In genomic region chr5:176724472-176724871, GRCh38 we compare ENCODE assay signal across 21 cellular contexts.
DNase-seq lines count a peak whose midpoint lies in the region; ATAC-seq and TF ChIP-seq lines count a peak whose summit lies in the region.
"Had no signal": no experiment of that assay in that cellular context is flagged by ENCODE, and none has a peak within 500 bp of the region (broad histone marks: within the 10 kb centered on the region; RNA-seq: fewer than 3 reads in every experiment).

No MANE protein-coding gene starts in this region.

- H3K27me3 ChIP-seq in heart right ventricle = peaks cover 0 to 85% (median 60%) of the 10 kb centered on the region in 7 donors

- H3K4me3 Mint-ChIP-seq in type B pancreatic cell = peak overlapping the region; percentile 2
- H3K4me3 Mint-ChIP-seq: activated CD4-positive, alpha-beta T cell treated with anti-CD3 and anti-CD28 coated beads, Interleukin-2, amount 10 ng/mL, durations not matched to agents 7 days and 5 days; activated naive CD4-positive, alpha-beta T cell treated with anti-CD3 and anti-CD28 coated beads, Interleukin-2, amount 50 U/mL, for 24 hours; activated T-helper 1 cell treated with anti-CD3 and anti-CD28 coated beads, Interleukin-12 subunit alpha, Interleukin-12 subunit beta, Interleukin-2, Interleukin-4 antibody, amounts not matched to agents 30 ng/mL and 10 ng/mL and 1 ng/mL, durations not matched to agents 14 hours and 24 hours and 36 hours; IgD-negative memory B cell; neural crest cell; T-cell had no signal

- H3K36me3 ChIP-seq in heart right ventricle = no peaks in the 10 kb centered on the region
- H3K36me3 ChIP-seq: left ventricle myocardium inferior, MG63 had no signal

- peaks cover 32% of the 10 kb centered on the region for H3K4me1 Mint-ChIP-seq in type B pancreatic cell (ENCODE audit: unreplicated experiment)

- H3K27ac Mint-ChIP-seq in type B pancreatic cell = no peak overlapping the region
- H3K27ac Mint-ChIP-seq: activated CD4-positive, alpha-beta T cell treated with anti-CD3 and anti-CD28 coated beads, Interleukin-2, amount 10 ng/mL, durations not matched to agents 7 days and 5 days; activated naive CD4-positive, alpha-beta T cell treated with anti-CD3 and anti-CD28 coated beads, Interleukin-2, amount 50 U/mL, for 24 hours; activated T-helper 1 cell treated with anti-CD3 and anti-CD28 coated beads, Interleukin-12 subunit alpha, Interleukin-12 subunit beta, Interleukin-2, Interleukin-4 antibody, amounts not matched to agents 30 ng/mL and 10 ng/mL and 1 ng/mL, durations not matched to agents 14 hours and 24 hours and 36 hours; IgD-negative memory B cell; T-cell had no signal

- intact Hi-C loops in Right ventricle myocardium inferior (cut with DNase I) (no loop called here), heart right ventricle (cut with DNase I) (no loop called here)

- ATAC-seq in Right ventricle myocardium inferior (no peak), heart right ventricle (no peak), HG03108 (IDR thresholded peaks at IDR 0.05; ENCODE audit: unreplicated experiment) (no peak)
- ATAC-seq: Panc1, T-cell had no signal

- 46 to 57% methylated on average over 8 of the region's 8 CpGs for WGBS in heart right ventricle, 2 donors

- no peak overlapping the region for H3K4me3 ChIP-seq in heart right ventricle
- H3K4me3 ChIP-seq: left ventricle myocardium inferior, MG63 had no signal

- peaks cover 23% of the 10 kb centered on the region for H3K27me3 Mint-ChIP-seq in type B pancreatic cell

- H3K9me3 Mint-ChIP-seq in type B pancreatic cell = no peaks in the 10 kb centered on the region
- H3K9me3 Mint-ChIP-seq: activated CD4-positive, alpha-beta T cell treated with anti-CD3 and anti-CD28 coated beads, Interleukin-2, amount 10 ng/mL, durations not matched to agents 7 days and 5 days; activated naive CD4-positive, alpha-beta T cell treated with anti-CD3 and anti-CD28 coated beads, Interleukin-2, amount 50 U/mL, for 24 hours; activated T-helper 1 cell treated with anti-CD3 and anti-CD28 coated beads, Interleukin-12 subunit alpha, Interleukin-12 subunit beta, Interleukin-2, Interleukin-4 antibody, amounts not matched to agents 30 ng/mL and 10 ng/mL and 1 ng/mL, durations not matched to agents 14 hours and 24 hours and 36 hours; neural crest cell; T-cell had no signal

- H3K9me3 ChIP-seq in heart right ventricle = no peaks in the 10 kb centered on the region
- H3K9me3 ChIP-seq: left ventricle myocardium inferior, MG63 had no signal

- H3K36me3 Mint-ChIP-seq in type B pancreatic cell = no peaks in the 10 kb centered on the region
- H3K36me3 Mint-ChIP-seq: activated naive CD4-positive, alpha-beta T cell treated with anti-CD3 and anti-CD28 coated beads, Interleukin-2, amount 50 U/mL, for 24 hours; IgD-negative memory B cell; T-cell had no signal

- H3K4me1 ChIP-seq in heart right ventricle = no peaks in the 10 kb centered on the region
- H3K4me1 ChIP-seq: left ventricle myocardium inferior had no signal

- peak; percentile 17 for DNase-seq in Right ventricle myocardium inferior (ENCODE audit: missing footprints)
- no peak for DNase-seq in heart right ventricle
- DNase-seq in NCI-H2081 (lab: John Stamatoyannopoulos, UW) = peak; percentile 33 to 67
- DNase-seq in type B pancreatic cell (ENCODE audit: extremely low spot score, unreplicated experiment) = no peak
- DNase-seq in germinal center (ENCODE audit: low spot score) = no peak
- no peak for DNase-seq in Ammon's horn (ENCODE audit: low spot score)
- DNase-seq: activated CD4-positive, alpha-beta T cell treated with anti-CD3 and anti-CD28 coated beads, Interleukin-2, amount 10 ng/mL, durations not matched to agents 7 days and 5 days; anterior cingulate cortex; central memory CD4-positive, alpha-beta T cell; left ventricle myocardium inferior; MG63; substantia nigra; T-cell had no signal

- TF ChIP-seq CTCF in heart right ventricle (IDR thresholded peaks at IDR 0.05) (no peak), VCaP (conservative IDR thresholded peaks at IDR 0.05) (no peak), type B pancreatic cell (conservative IDR thresholded peaks at IDR 0.05) (no peak)

- H3K27ac ChIP-seq in heart right ventricle (no peak overlapping the region), VCaP (peak overlapping the region; percentile 83; the same call in 1 of the 2 replicates)
- H3K27ac ChIP-seq: C4-2B, left ventricle myocardium inferior had no signal

Comparison
In these comparisons a context has a peak if more than half of its experiments do, and no peak if none do; other contexts are left out.
1. DNase-seq: peak in Right ventricle myocardium inferior (single experiment) and NCI-H2081 (2 of 2); none in heart right ventricle (0 of 2), type B pancreatic cell (single experiment), germinal center (single experiment) and Ammon's horn (single experiment).